Comparison of ENCODE assay signal across 8 cellular contexts in the genomic region with DNA sequence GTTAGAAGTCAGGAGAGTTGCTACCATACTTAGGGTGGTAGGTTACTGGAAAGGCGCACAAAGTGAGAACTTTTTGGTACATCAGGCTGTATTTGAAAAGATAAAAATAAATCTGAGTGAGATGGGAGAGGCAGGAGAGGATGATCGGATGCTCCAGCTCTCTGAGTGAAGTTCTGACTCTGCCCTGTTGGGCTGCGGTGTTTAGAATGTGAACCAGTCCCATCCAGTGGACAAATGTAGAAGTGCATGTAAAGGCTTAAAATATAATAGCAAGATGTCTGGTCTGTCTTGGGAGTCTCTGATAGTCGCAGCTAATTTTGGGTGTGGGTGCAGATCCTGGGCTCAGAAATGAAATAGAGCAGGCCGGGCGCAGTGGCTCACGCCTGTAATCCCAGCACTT. TPM values are rescaled to one million over a fixed set of nuclear protein-coding genes. Genes with fewer than 3 reads are reported as not detected.
A peak's percentile ranks its signal among the peaks of the same experiment; 100 is the strongest.
DNase-seq lines count a peak whose midpoint lies in the region; ATAC-seq, FAIRE-seq and TF ChIP-seq lines count a peak whose summit lies in the region.

No MANE protein-coding gene starts in this region.

- TF ChIP-seq CTCF in AG10803 (conservative IDR thresholded peaks at IDR 0.05; ENCODE audit: low read length) = peak; percentile 88
- peak; percentile 49 for TF ChIP-seq CTCF in NB4 (IDR thresholded peaks at IDR 0.05; ENCODE audit: low read depth, low read length)

- peak overlapping the region; percentile 43 for H3K4me3 ChIP-seq in AG10803 (ENCODE audit: low read length)
- H3K4me3 ChIP-seq in NB4 (ENCODE audit: low read depth, low read length) = no peak overlapping the region

- FAIRE-seq in GM12891 (lab: Jason Lieb, UNC) (peak; percentile 40), TTC549 (lab: Jason Lieb, UNC) (peak; percentile 36), endometrium (lab: Jason Lieb, UNC) (peak; percentile 12)

- peak; percentile 66 for DNase-seq in AG10803 (ENCODE audit: low read depth)
- peak; percentile 28 for DNase-seq in GM12891 (ENCODE audit: insufficient read length, low spot score)
- DNase-seq in NB4 (ENCODE audit: low read depth) = peak; percentile 61
- peak; percentile 44 for DNase-seq in middle frontal gyrus (ENCODE audit: extremely low spot score, low spot score)
- DNase-seq in NCI-H187 treated with DMSO at 0.1 percent for 48 hours (lab: John Stamatoyannopoulos, UW) = no peak

- ATAC-seq in HG02623 (IDR thresholded peaks at IDR 0.05; ENCODE audit: unreplicated experiment) = peak; percentile 99

- no peak for TF ChIP-seq POLR2A in GM12891 (IDR thresholded peaks at IDR 0.05; ENCODE audit: low read depth, low read length)
- TF ChIP-seq POLR2A in NB4 (IDR thresholded peaks at IDR 0.05; ENCODE audit: extremely low read depth, insufficient read length) = no peak

TF ChIP-seq in GM12891, 5 proteins besides CTCF, POLR2A, EP300 and RAD21:
- TF ChIP-seq PAX5 (IDR thresholded peaks at IDR 0.05; ENCODE audit: insufficient read depth, low read length, severe bottlenecking) (no peak), TAF1 (IDR thresholded peaks at IDR 0.05; ENCODE audit: low read depth, low read length) (no peak), POLR2AphosphoS5 (IDR thresholded peaks at IDR 0.05; ENCODE audit: low read depth, low read length) (no peak), POU2F2 (IDR thresholded peaks at IDR 0.05; ENCODE audit: low read depth, low read length) (no peak), SPI1 (IDR thresholded peaks at IDR 0.05; ENCODE audit: low read depth, low read length) (no peak)

RNA-seq across cellular contexts. Expression of gene ACKR2, which starts 30.4 kb away (rescaled TPM):
- 0.46 TPM for polyA plus RNA-seq in GM12891 (2012; ENCODE audit: low read depth, missing spikeins)

RNA-seq across cellular contexts. Expression of gene HIGD1A, which starts 35.3 kb away (rescaled TPM):
- 115 TPM for polyA plus RNA-seq in GM12891 (2012; ENCODE audit: low read depth, missing spikeins)

RNA-seq across cellular contexts. Expression of gene CYP8B1, which starts 36.1 kb away (rescaled TPM):
- polyA plus RNA-seq in GM12891 (2012; ENCODE audit: low read depth, missing spikeins) = not detected
